Comparison of ENCODE assay signal across 1 cellular context in the genomic region with DNA sequence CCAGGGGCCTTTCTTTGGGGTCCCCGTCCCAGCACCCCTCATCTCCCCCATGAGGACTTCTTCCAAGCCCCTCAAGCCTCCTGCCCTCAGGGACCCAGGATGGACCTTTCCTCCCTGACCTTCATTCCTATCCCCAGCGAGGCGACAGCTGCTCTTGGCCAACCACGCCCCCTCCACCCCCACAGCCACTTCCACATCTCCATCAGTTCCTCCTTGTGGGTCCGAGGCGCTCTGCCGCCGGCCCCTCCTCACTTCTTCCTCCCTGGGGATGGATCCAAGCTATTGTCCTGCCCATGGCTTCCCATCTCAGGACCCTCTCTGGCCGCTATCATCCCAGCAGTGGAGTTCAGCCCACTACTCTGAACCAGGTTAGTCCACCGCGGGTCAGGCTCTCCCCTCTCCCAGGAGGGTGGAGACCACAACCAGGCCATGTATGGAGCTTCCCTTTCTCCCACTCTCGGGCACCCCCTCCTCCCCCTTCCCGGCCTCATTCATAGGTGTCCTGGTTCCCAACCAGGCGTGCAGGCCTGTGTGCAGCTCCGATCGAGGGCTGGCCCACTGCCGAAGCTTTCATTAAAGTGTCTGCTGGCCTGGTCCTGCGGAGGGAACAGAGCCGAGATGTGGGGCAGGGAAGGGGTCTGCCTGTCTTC.
TF ChIP-seq lines count a peak whose summit lies in the region.

No MANE protein-coding gene starts in this region.

TF ChIP-seq in K562, 482 proteins besides CTCF, POLR2A, EP300 and RAD21 (continued from another document and continues in another):
- no peak for TF ChIP-seq SFPQ (IDR thresholded peaks at IDR 0.05; ENCODE audit: low read depth, low read length)
- TF ChIP-seq, protein P1, sequence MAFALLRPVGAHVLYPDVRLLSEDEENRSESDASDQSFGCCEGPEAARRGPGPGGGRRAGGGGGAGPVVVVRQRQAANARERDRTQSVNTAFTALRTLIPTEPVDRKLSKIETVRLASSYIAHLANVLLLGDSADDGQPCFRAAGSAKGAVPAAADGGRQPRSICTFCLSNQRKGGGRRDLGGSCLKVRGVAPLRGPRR (CRISPR knock-in tag; IDR thresholded peaks at IDR 0.05): no peak
- TF ChIP-seq FOXJ3 (CRISPR knock-in tag; IDR thresholded peaks at IDR 0.05): no peak
- no peak for TF ChIP-seq STAT5B (CRISPR knock-in tag; IDR thresholded peaks at IDR 0.05)
- TF ChIP-seq XRCC4 (IDR thresholded peaks at IDR 0.05; ENCODE audit: extremely low read depth, insufficient read depth, insufficient read length): no peak
- peak; percentile 44; the same call in 1 of the 2 replicates for TF ChIP-seq ZBTB7A (IDR thresholded peaks at IDR 0.05; ENCODE audit: borderline replicate concordance, control insufficient read depth, low read depth, low read length)
- TF ChIP-seq TSHZ1 (CRISPR knock-in tag; IDR thresholded peaks at IDR 0.05): no peak
- peak; percentile 67; the same call in 1 of the 2 replicates for TF ChIP-seq CTBP1 (IDR thresholded peaks at IDR 0.05; ENCODE audit: borderline replicate concordance)
- no peak for TF ChIP-seq NR1H2 (CRISPR knock-in tag; IDR thresholded peaks at IDR 0.05)
- no peak for TF ChIP-seq FOXP4 (CRISPR knock-in tag; IDR thresholded peaks at IDR 0.05; ENCODE audit: borderline replicate concordance)
- no peak for TF ChIP-seq TCFL5 (CRISPR knock-in tag; conservative IDR thresholded peaks at IDR 0.05)
- TF ChIP-seq IRF2 (CRISPR knock-in tag; IDR thresholded peaks at IDR 0.05): no peak
- TF ChIP-seq SETDB1 (IDR thresholded peaks at IDR 0.05; ENCODE audit: low read length): no peak
- no peak for TF ChIP-seq STAT5A (IDR thresholded peaks at IDR 0.05; ENCODE audit: borderline replicate concordance, low read length)
- TF ChIP-seq EGR1 (conservative IDR thresholded peaks at IDR 0.05): peak; percentile 88
- TF ChIP-seq CAMTA2 (CRISPR knock-in tag; conservative IDR thresholded peaks at IDR 0.05): no peak
- TF ChIP-seq, protein P2, sequence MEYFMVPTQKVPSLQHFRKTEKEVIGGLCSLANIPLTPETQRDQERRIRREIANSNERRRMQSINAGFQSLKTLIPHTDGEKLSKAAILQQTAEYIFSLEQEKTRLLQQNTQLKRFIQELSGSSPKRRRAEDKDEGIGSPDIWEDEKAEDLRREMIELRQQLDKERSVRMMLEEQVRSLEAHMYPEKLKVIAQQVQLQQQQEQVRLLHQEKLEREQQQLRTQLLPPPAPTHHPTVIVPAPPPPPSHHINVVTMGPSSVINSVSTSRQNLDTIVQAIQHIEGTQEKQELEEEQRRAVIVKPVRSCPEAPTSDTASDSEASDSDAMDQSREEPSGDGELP (CRISPR knock-in tag; IDR thresholded peaks at IDR 0.05; ENCODE audit: borderline replicate concordance): peak; percentile 53; the same call in 1 of the 2 replicates
- TF ChIP-seq SRSF7 (optimal IDR thresholded peaks at IDR 0.05; ENCODE audit: low read depth, low read length): no peak
- TF ChIP-seq BRCA1 (IDR thresholded peaks at IDR 0.05): no peak
- TF ChIP-seq BRCA1 (CRISPR knock-in tag; IDR thresholded peaks at IDR 0.05): no peak
- TF ChIP-seq KDM1A (IDR thresholded peaks at IDR 0.05): no peak
- TF ChIP-seq GABPB1 (CRISPR knock-in tag; IDR thresholded peaks at IDR 0.05): no peak
- no peak for TF ChIP-seq THRA (IDR thresholded peaks at IDR 0.05)
- no peak for TF ChIP-seq PRPF4 (IDR thresholded peaks at IDR 0.05; ENCODE audit: insufficient read depth, low read depth, low read length, poor library complexity, severe bottlenecking)
- TF ChIP-seq GATA2 (CRISPR knock-in tag; IDR thresholded peaks at IDR 0.05): no peak
- TF ChIP-seq PTRF (tag; IDR thresholded peaks at IDR 0.05): no peak
- TF ChIP-seq ZKSCAN3 (CRISPR knock-in tag; IDR thresholded peaks at IDR 0.05): no peak
- no peak for TF ChIP-seq ZNF316 (IDR thresholded peaks at IDR 0.05)
- TF ChIP-seq ZNF445 (CRISPR knock-in tag; IDR thresholded peaks at IDR 0.05; ENCODE audit: low read depth): no peak
- TF ChIP-seq JUN (IDR thresholded peaks at IDR 0.05; ENCODE audit: borderline replicate concordance, low read depth, low read length): no peak
- TF ChIP-seq JUN (CRISPR knock-in tag; IDR thresholded peaks at IDR 0.05; ENCODE audit: borderline replicate concordance): no peak
- no peak for TF ChIP-seq COPS2 (conservative IDR thresholded peaks at IDR 0.05)
- TF ChIP-seq CHD2 (IDR thresholded peaks at IDR 0.05; ENCODE audit: low read depth, low read length): no peak
- no peak for TF ChIP-seq ATF4 (CRISPR knock-in tag; IDR thresholded peaks at IDR 0.05)
- no peak for TF ChIP-seq XRCC3 (IDR thresholded peaks at IDR 0.05)
- TF ChIP-seq, protein P3, sequence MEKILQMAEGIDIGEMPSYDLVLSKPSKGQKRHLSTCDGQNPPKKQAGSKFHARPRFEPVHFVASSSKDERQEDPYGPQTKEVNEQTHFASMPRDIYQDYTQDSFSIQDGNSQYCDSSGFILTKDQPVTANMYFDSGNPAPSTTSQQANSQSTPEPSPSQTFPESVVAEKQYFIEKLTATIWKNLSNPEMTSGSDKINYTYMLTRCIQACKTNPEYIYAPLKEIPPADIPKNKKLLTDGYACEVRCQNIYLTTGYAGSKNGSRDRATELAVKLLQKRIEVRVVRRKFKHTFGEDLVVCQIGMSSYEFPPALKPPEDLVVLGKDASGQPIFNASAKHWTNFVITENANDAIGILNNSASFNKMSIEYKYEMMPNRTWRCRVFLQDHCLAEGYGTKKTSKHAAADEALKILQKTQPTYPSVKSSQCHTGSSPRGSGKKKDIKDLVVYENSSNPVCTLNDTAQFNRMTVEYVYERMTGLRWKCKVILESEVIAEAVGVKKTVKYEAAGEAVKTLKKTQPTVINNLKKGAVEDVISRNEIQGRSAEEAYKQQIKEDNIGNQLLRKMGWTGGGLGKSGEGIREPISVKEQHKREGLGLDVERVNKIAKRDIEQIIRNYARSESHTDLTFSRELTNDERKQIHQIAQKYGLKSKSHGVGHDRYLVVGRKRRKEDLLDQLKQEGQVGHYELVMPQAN (IDR thresholded peaks at IDR 0.05; ENCODE audit: borderline replicate concordance): no peak
- TF ChIP-seq ZNF133 (CRISPR knock-in tag; IDR thresholded peaks at IDR 0.05): no peak
- no peak for TF ChIP-seq ELF1 (tag; IDR thresholded peaks at IDR 0.05)
- no peak for TF ChIP-seq ZNF561 (CRISPR knock-in tag; conservative IDR thresholded peaks at IDR 0.05)
- TF ChIP-seq FOXA3 (CRISPR knock-in tag; conservative IDR thresholded peaks at IDR 0.05 in 1 of 2, IDR thresholded peaks at IDR 0.05 in 1 of 2): no peak
- TF ChIP-seq, protein P4, sequence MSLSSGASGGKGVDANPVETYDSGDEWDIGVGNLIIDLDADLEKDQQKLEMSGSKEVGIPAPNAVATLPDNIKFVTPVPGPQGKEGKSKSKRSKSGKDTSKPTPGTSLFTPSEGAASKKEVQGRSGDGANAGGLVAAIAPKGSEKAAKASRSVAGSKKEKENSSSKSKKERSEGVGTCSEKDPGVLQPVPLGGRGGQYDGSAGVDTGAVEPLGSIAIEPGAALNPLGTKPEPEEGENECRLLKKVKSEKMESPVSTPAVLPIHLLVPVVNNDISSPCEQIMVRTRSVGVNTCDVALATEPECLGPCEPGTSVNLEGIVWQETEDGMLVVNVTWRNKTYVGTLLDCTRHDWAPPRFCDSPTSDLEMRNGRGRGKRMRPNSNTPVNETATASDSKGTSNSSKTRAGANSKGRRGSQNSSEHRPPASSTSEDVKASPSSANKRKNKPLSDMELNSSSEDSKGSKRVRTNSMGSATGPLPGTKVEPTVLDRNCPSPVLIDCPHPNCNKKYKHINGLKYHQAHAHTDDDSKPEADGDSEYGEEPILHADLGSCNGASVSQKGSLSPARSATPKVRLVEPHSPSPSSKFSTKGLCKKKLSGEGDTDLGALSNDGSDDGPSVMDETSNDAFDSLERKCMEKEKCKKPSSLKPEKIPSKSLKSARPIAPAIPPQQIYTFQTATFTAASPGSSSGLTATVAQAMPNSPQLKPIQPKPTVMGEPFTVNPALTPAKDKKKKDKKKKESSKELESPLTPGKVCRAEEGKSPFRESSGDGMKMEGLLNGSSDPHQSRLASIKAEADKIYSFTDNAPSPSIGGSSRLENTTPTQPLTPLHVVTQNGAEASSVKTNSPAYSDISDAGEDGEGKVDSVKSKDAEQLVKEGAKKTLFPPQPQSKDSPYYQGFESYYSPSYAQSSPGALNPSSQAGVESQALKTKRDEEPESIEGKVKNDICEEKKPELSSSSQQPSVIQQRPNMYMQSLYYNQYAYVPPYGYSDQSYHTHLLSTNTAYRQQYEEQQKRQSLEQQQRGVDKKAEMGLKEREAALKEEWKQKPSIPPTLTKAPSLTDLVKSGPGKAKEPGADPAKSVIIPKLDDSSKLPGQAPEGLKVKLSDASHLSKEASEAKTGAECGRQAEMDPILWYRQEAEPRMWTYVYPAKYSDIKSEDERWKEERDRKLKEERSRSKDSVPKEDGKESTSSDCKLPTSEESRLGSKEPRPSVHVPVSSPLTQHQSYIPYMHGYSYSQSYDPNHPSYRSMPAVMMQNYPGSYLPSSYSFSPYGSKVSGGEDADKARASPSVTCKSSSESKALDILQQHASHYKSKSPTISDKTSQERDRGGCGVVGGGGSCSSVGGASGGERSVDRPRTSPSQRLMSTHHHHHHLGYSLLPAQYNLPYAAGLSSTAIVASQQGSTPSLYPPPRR (CRISPR knock-in tag; IDR thresholded peaks at IDR 0.05; ENCODE audit: borderline replicate concordance): no peak
- TF ChIP-seq RBBP5 (IDR thresholded peaks at IDR 0.05; ENCODE audit: borderline replicate concordance, insufficient read depth, low read length, poor library complexity, severe bottlenecking): peak; percentile 39
